In genomic region chr12:114869091-114869834, GRCh38 we compare ENCODE assay signal across 14 cellular contexts.
A peak's percentile ranks its signal among the peaks of the same experiment; 100 is the strongest.
DNase-seq lines count a peak whose midpoint lies in the region; ATAC-seq, FAIRE-seq and TF ChIP-seq lines count a peak whose summit lies in the region.
"Had no signal": no experiment of that assay in that cellular context is flagged by ENCODE, and none has a peak within 500 bp of the region (broad histone marks: within the 10 kb centered on the region; RNA-seq: fewer than 3 reads in every experiment).

No MANE protein-coding gene starts in this region.

- H3K9me3 ChIP-seq in A549 (peaks cover 5% of the 10 kb centered on the region; the same call in 1 of the 3 replicates), esophagus muscularis mucosa (no peaks in the 10 kb centered on the region)

- ATAC-seq in A549 = peak; percentile 39 to 76; a peak in 4 of 6 replicates
- ATAC-seq in HG02981 (IDR thresholded peaks at IDR 0.05; ENCODE audit: unreplicated experiment) = no peak

- POLR2A ChIA-PET in A549 (lab: Yijun Ruan, JAX) = no interaction called here

- CTCF ChIA-PET in A549 (lab: Yijun Ruan, JAX) = interaction anchor here (0.6 to 1.0 kb wide), 2 partner anchors 11 to 598 kb away, joined by 3 read pairs; no protein-coding TSS in a partner anchor

- no peaks in the 10 kb centered on the region for H3K36me3 ChIP-seq in esophagus muscularis mucosa
- H3K36me3 ChIP-seq: cardiac muscle cell had no signal

- FAIRE-seq in A549 (lab: Jason Lieb, UNC) = no peak
- FAIRE-seq: endothelial cell of umbilical vein had no signal

- no peak for TF ChIP-seq RAD21 in A549 (conservative IDR thresholded peaks at IDR 0.05 in 1 of 2, IDR thresholded peaks at IDR 0.05 in 1 of 2)

- peak in 1 of 2 experiments; percentile 13 for DNase-seq in A549 (ENCODE audit: low read depth in 1 of 2, low spot score in 1 of 2)
- DNase-seq in GM04504 (ENCODE audit: low read depth) = peak; percentile 86
- DNase-seq in NCI-H748 (lab: John Stamatoyannopoulos, UW; ENCODE audit: unreplicated experiment) = peak; percentile 94
- DNase-seq in fibroblast of peridontal ligament (ENCODE audit: extremely low read depth) = peak; percentile 77
- DNase-seq in activated T-cell treated with anti-CD3 and anti-CD28 coated beads, Interleukin-2, amount 50 U/mL, for 1 hour = no peak
- no peak for DNase-seq in putamen (ENCODE audit: low spot score)
- no peak for DNase-seq in esophagus muscularis mucosa (ENCODE audit: extremely low spot score)
- DNase-seq: activated gamma-delta T cell, KBM-7, NCI-H187 treated with DMSO at 0.1 percent for 48 hours had no signal

- TF ChIP-seq CTCF in A549 (IDR thresholded peaks at IDR 0.05) (no peak), esophagus muscularis mucosa (IDR thresholded peaks at IDR 0.05) (no peak)

- H3K4me1 ChIP-seq in A549 (no peaks in the 10 kb centered on the region), esophagus muscularis mucosa (peaks cover 0 to 7% (median 0%) of the 10 kb centered on the region in 4 donors)
- H3K4me1 ChIP-seq: parathyroid adenoma had no signal

- no peak overlapping the region for H3K4me2 ChIP-seq in A549

- TF ChIP-seq EP300 in A549 (IDR thresholded peaks at IDR 0.05) (no peak), esophagus muscularis mucosa (IDR thresholded peaks at IDR 0.05) (no peak)

- intact Hi-C loops in esophagus muscularis mucosa (cut with DNase I) = no loop called here

- 59% methylated on average over 12 of the region's 12 CpGs for WGBS in A549 (ENCODE audit: missing lambda C conversion rate)
- 39% methylated on average over 9 of the region's 12 CpGs for WGBS in esophagus muscularis mucosa

- TF ChIP-seq POLR2A in A549 (IDR thresholded peaks at IDR 0.05; ENCODE audit: low read length) (no peak), esophagus muscularis mucosa (IDR thresholded peaks at IDR 0.05; ENCODE audit: low read depth) (no peak)

- H3K27me3 ChIP-seq in esophagus muscularis mucosa = peaks cover 0 to 6% (median 0%) of the 10 kb centered on the region in 4 donors
- H3K27me3 ChIP-seq: cardiac muscle cell had no signal

- no peak overlapping the region for H3K4me3 ChIP-seq in A549
- no peak overlapping the region for H3K4me3 ChIP-seq in esophagus muscularis mucosa
- H3K4me3 ChIP-seq: cardiac muscle cell had no signal

- H3K27ac ChIP-seq in A549 (0 out of 6 replicates have a peak overlapping the region, but pooled peaks of 1 of the 2 experiments have one; percentile 47), esophagus muscularis mucosa (replicated peaks in 1 of 4) (no peak overlapping the region)
- H3K27ac ChIP-seq: cardiac muscle cell, parathyroid adenoma had no signal

TF ChIP-seq in A549, 52 proteins besides CTCF, POLR2A, EP300 and RAD21:
- no peak for TF ChIP-seq ZSCAN20 (CRISPR knock-in tag; IDR thresholded peaks at IDR 0.05)
- TF ChIP-seq CHD2 (IDR thresholded peaks at IDR 0.05; ENCODE audit: low read length, partially characterized antibody) = no peak
- TF ChIP-seq USF2 (IDR thresholded peaks at IDR 0.05) = no peak
- TF ChIP-seq, protein P1, sequence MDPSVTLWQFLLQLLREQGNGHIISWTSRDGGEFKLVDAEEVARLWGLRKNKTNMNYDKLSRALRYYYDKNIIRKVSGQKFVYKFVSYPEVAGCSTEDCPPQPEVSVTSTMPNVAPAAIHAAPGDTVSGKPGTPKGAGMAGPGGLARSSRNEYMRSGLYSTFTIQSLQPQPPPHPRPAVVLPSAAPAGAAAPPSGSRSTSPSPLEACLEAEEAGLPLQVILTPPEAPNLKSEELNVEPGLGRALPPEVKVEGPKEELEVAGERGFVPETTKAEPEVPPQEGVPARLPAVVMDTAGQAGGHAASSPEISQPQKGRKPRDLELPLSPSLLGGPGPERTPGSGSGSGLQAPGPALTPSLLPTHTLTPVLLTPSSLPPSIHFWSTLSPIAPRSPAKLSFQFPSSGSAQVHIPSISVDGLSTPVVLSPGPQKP (IDR thresholded peaks at IDR 0.05; ENCODE audit: low read depth, low read length) = no peak
- no peak for TF ChIP-seq HOXA7 (CRISPR knock-in tag; IDR thresholded peaks at IDR 0.05)
- TF ChIP-seq HOXB13 (CRISPR knock-in tag; IDR thresholded peaks at IDR 0.05; ENCODE audit: low read depth) = no peak
- no peak for TF ChIP-seq MAX (IDR thresholded peaks at IDR 0.05)
TF ChIP-seq in A549: peak in this region for 0.

Comparison
In these comparisons a context has a peak if more than half of its experiments do, and no peak if none do; other contexts are left out.
1. DNase-seq: peak in GM04504 (single experiment), NCI-H748 (single experiment) and fibroblast of peridontal ligament (single experiment); none in activated T-cell treated with anti-CD3 and anti-CD28 coated beads, Interleukin-2, amount 50 U/mL, for 1 hour (single experiment), putamen (single experiment) and esophagus muscularis mucosa (single experiment).